8 cellular contexts compared by ENCODE assay signal in genomic region chr22:44026630-44027511, GRCh38. TPM values are rescaled to one million over a fixed set of nuclear protein-coding genes. Genes with fewer than 3 reads are reported as not detected.
DNase-seq lines count a peak whose midpoint lies in the region; ATAC-seq lines count a peak whose summit lies in the region.

No MANE protein-coding gene starts in this region.

- H3K4me3 ChIP-seq in urinary bladder (ENCODE audit: low read depth, low read length): no peak overlapping the region

- H3K4me1 Mint-ChIP-seq in IgD-negative memory B cell: peaks cover 30 to 52% (median 43%) of the 10 kb centered on the region in 3 donors

- no peaks in the 10 kb centered on the region for H3K27me3 Mint-ChIP-seq in IgD-negative memory B cell

- DNase-seq in AG20443 (ENCODE audit: low spot score): peak; percentile 85
- peak; percentile 38 to 43 for DNase-seq in activated CD4-positive, alpha-beta T cell treated with anti-CD3 and anti-CD28 coated beads, Interleukin-2, amount 50 U/mL, for 4 hours
- peak; percentile 75 for DNase-seq in pulmonary artery endothelial cell (ENCODE audit: low read depth, low spot score)
- no peak for DNase-seq in iPS-NIHi11 (ENCODE audit: low spot score)

- H3K36me3 Mint-ChIP-seq in IgD-negative memory B cell: peaks cover 4% of the 10 kb centered on the region

- WGBS in urinary bladder: 72% methylated on average over 28 of the region's 28 CpGs

- ATAC-seq in GM19328 (IDR thresholded peaks at IDR 0.05; ENCODE audit: unreplicated experiment) (peak; percentile 42), esophagus mucosa (peak; percentile 66)

- H3K27ac Mint-ChIP-seq in IgD-negative memory B cell: peak overlapping the region; percentile 93 to 100 (median 99)

- no peaks in the 10 kb centered on the region for H3K9me3 Mint-ChIP-seq in IgD-negative memory B cell

- peak overlapping the region; percentile 79 to 95 (median 90) for H3K4me3 Mint-ChIP-seq in IgD-negative memory B cell

- H3K4me1 ChIP-seq in urinary bladder (ENCODE audit: insufficient read depth): peaks cover 2% of the 10 kb centered on the region

- H3K36me3 ChIP-seq in urinary bladder (ENCODE audit: insufficient read depth): no peaks in the 10 kb centered on the region

- H3K27ac ChIP-seq in urinary bladder (ENCODE audit: low read depth): peak overlapping the region; percentile 33

RNA-seq across cellular contexts. Expression of gene PARVB, which starts 2.8 kb away (rescaled TPM):
- polyA plus RNA-seq in IgD-negative memory B cell (22.8 TPM), urinary bladder (38.0 TPM)
- total RNA-seq in esophagus mucosa (6.7 TPM), pulmonary artery endothelial cell (128 and 140 TPM in 2 replicates), urinary bladder (11.2 TPM)

Comparison
In these comparisons a context has a peak if more than half of its experiments do, and no peak if none do; other contexts are left out.
1. RNA of gene PARVB, which starts 2.8 kb away (total RNA-seq): 128 to 140 TPM in pulmonary artery endothelial cell; 11.2 TPM in urinary bladder (single experiment) and 6.7 TPM in esophagus mucosa (single experiment); every median in the first group is over 10 times any median in the second.